ENCODE assay signal across 1 cellular context in genomic region chr16:630024-630814, GRCh38.
TF ChIP-seq lines count a peak whose summit lies in the region.

No MANE protein-coding gene starts in this region.

TF ChIP-seq in HepG2, 621 proteins besides CTCF, POLR2A, EP300 and RAD21 (continued from another document and continues in another):
- TF ChIP-seq GMEB1 (CRISPR knock-in tag; IDR thresholded peaks at IDR 0.05; ENCODE audit: borderline replicate concordance) = no peak
- TF ChIP-seq PHB2 (IDR thresholded peaks at IDR 0.05; ENCODE audit: partially characterized antibody) = no peak
- TF ChIP-seq ZNF460 (CRISPR knock-in tag; IDR thresholded peaks at IDR 0.05; ENCODE audit: borderline replicate concordance) = no peak
- 0 out of 2 replicates have a peak, but pooled peaks have one; percentile 18 for TF ChIP-seq MLX (CRISPR knock-in tag; IDR thresholded peaks at IDR 0.05)
- peak; percentile 49; the same call in 1 of the 2 replicates for TF ChIP-seq KDM5B (CRISPR knock-in tag; IDR thresholded peaks at IDR 0.05; ENCODE audit: borderline replicate concordance)
- 0 out of 2 replicates have a peak, but pooled peaks have one; percentile 25 for TF ChIP-seq FOXP4 (CRISPR knock-in tag; IDR thresholded peaks at IDR 0.05)
- peak; percentile 97 for TF ChIP-seq SIX4 (CRISPR knock-in tag; IDR thresholded peaks at IDR 0.05)
- TF ChIP-seq SP5 (CRISPR knock-in tag; IDR thresholded peaks at IDR 0.05; ENCODE audit: borderline replicate concordance, low read depth) = no peak
- TF ChIP-seq CHD4 (IDR thresholded peaks at IDR 0.05; ENCODE audit: borderline replicate concordance, low read length) = 0 out of 2 replicates have a peak, but pooled peaks have one; percentile 19
- no peak for TF ChIP-seq NFE2L1 (CRISPR knock-in tag; IDR thresholded peaks at IDR 0.05; ENCODE audit: borderline replicate concordance)
- TF ChIP-seq ATF7 (IDR thresholded peaks at IDR 0.05) = no peak
- TF ChIP-seq ATF7 (CRISPR knock-in tag; IDR thresholded peaks at IDR 0.05) = peak; percentile 21; the same call in 1 of the 2 replicates
- TF ChIP-seq ZFYVE20 (CRISPR knock-in tag; IDR thresholded peaks at IDR 0.05; ENCODE audit: borderline replicate concordance, low read depth) = no peak
- TF ChIP-seq HDAC2 (CRISPR knock-in tag; IDR thresholded peaks at IDR 0.05) = no peak
- TF ChIP-seq ZNF766 (CRISPR knock-in tag; IDR thresholded peaks at IDR 0.05; ENCODE audit: borderline replicate concordance) = peak; percentile 73; the same call in 1 of the 2 replicates
- 0 out of 2 replicates have a peak, but pooled peaks have one; percentile 10 for TF ChIP-seq ZNF839 (CRISPR knock-in tag; IDR thresholded peaks at IDR 0.05; ENCODE audit: borderline replicate concordance)
- TF ChIP-seq ZNF644 (CRISPR knock-in tag; IDR thresholded peaks at IDR 0.05; ENCODE audit: low read depth) = no peak
- TF ChIP-seq KLF12 (CRISPR knock-in tag; IDR thresholded peaks at IDR 0.05; ENCODE audit: borderline replicate concordance) = 0 out of 2 replicates have a peak, but pooled peaks have one; percentile 75
- peak; percentile 29 for TF ChIP-seq MED8 (CRISPR knock-in tag; IDR thresholded peaks at IDR 0.05; ENCODE audit: insufficient replicate concordance)
- peak; percentile 84; the same call in 1 of the 2 replicates for TF ChIP-seq ZNF543 (CRISPR knock-in tag; IDR thresholded peaks at IDR 0.05)
- peak; percentile 59; the same call in 1 of the 2 replicates for TF ChIP-seq FOXJ3 (CRISPR knock-in tag; IDR thresholded peaks at IDR 0.05; ENCODE audit: borderline replicate concordance)
- TF ChIP-seq HBP1 (CRISPR knock-in tag; IDR thresholded peaks at IDR 0.05; ENCODE audit: low read depth) = 0 out of 2 replicates have a peak, but pooled peaks have one; percentile 45
- TF ChIP-seq ZNF549 (CRISPR knock-in tag; IDR thresholded peaks at IDR 0.05) = 0 out of 2 replicates have a peak, but pooled peaks have one; percentile 38
- TF ChIP-seq BRCA1 (CRISPR knock-in tag; IDR thresholded peaks at IDR 0.05) = 0 out of 2 replicates have a peak, but pooled peaks have one; percentile 72
- TF ChIP-seq FOXA1 (IDR thresholded peaks at IDR 0.05) = no peak
- 0 out of 2 replicates have a peak, but pooled peaks have one; percentile 2 for TF ChIP-seq FOXA1 (CRISPR knock-in tag; IDR thresholded peaks at IDR 0.05)
- TF ChIP-seq SKIL (CRISPR knock-in tag; IDR thresholded peaks at IDR 0.05; ENCODE audit: borderline replicate concordance) = 0 out of 2 replicates have a peak, but pooled peaks have one; percentile 68
- TF ChIP-seq WIZ (CRISPR knock-in tag; IDR thresholded peaks at IDR 0.05) = no peak
- TF ChIP-seq AKNA (CRISPR knock-in tag; IDR thresholded peaks at IDR 0.05; ENCODE audit: borderline replicate concordance) = no peak
- TF ChIP-seq GFI1 (CRISPR knock-in tag; IDR thresholded peaks at IDR 0.05; ENCODE audit: borderline replicate concordance) = 0 out of 2 replicates have a peak, but pooled peaks have one; percentile 35
- peak; percentile 47 for TF ChIP-seq POLR2G (IDR thresholded peaks at IDR 0.05; ENCODE audit: low read depth, low read length)
- peak; percentile 23 for TF ChIP-seq GATAD2A (CRISPR knock-in tag; IDR thresholded peaks at IDR 0.05)
- no peak; the same call in 1 of the 2 replicates for TF ChIP-seq NR2F6 (IDR thresholded peaks at IDR 0.05)
- peak; percentile 62 for TF ChIP-seq NR2F6 (CRISPR knock-in tag; IDR thresholded peaks at IDR 0.05)
- 0 out of 2 replicates have a peak, but pooled peaks have one; percentile 30 for TF ChIP-seq DMAP1 (CRISPR knock-in tag; IDR thresholded peaks at IDR 0.05)
- peak; percentile 37 for TF ChIP-seq SRSF1 (optimal IDR thresholded peaks at IDR 0.05; ENCODE audit: low read depth, low read length)
- TF ChIP-seq NFKB2 (CRISPR knock-in tag; IDR thresholded peaks at IDR 0.05; ENCODE audit: borderline replicate concordance) = peak; percentile 75; the same call in 1 of the 2 replicates
- no peak; the same call in 1 of the 2 replicates for TF ChIP-seq ZGPAT (CRISPR knock-in tag; IDR thresholded peaks at IDR 0.05)
- TF ChIP-seq PTBP1 (IDR thresholded peaks at IDR 0.05; ENCODE audit: low read depth, low read length, poor library complexity, severe bottlenecking) = no peak
- TF ChIP-seq HES4 (CRISPR knock-in tag; IDR thresholded peaks at IDR 0.05; ENCODE audit: borderline replicate concordance) = no peak; the same call in 1 of the 2 replicates
- no peak for TF ChIP-seq PCBP2 (optimal IDR thresholded peaks at IDR 0.05; ENCODE audit: low read depth, low read length, poor library complexity, severe bottlenecking)
- no peak for TF ChIP-seq REXO4 (CRISPR knock-in tag; IDR thresholded peaks at IDR 0.05; ENCODE audit: borderline replicate concordance)
- TF ChIP-seq TP53 (CRISPR knock-in tag; conservative IDR thresholded peaks at IDR 0.05) = peak; percentile 73; the same call in 1 of the 2 replicates
- no peak for TF ChIP-seq ZNF224 (CRISPR knock-in tag; IDR thresholded peaks at IDR 0.05)
- no peak for TF ChIP-seq ZNF782 (CRISPR knock-in tag; IDR thresholded peaks at IDR 0.05; ENCODE audit: borderline replicate concordance)
- TF ChIP-seq SALL1 (CRISPR knock-in tag; IDR thresholded peaks at IDR 0.05) = peak; percentile 41; the same call in 1 of the 2 replicates
- peak; percentile 53; the same call in 1 of the 2 replicates for TF ChIP-seq THAP9 (CRISPR knock-in tag; IDR thresholded peaks at IDR 0.05; ENCODE audit: borderline replicate concordance)
- no peak for TF ChIP-seq ZNF446 (CRISPR knock-in tag; IDR thresholded peaks at IDR 0.05)
- TF ChIP-seq SMARCE1 (IDR thresholded peaks at IDR 0.05; ENCODE audit: borderline replicate concordance) = no peak
